ENCODE assay signal across 14 cellular contexts in the genomic region with DNA sequence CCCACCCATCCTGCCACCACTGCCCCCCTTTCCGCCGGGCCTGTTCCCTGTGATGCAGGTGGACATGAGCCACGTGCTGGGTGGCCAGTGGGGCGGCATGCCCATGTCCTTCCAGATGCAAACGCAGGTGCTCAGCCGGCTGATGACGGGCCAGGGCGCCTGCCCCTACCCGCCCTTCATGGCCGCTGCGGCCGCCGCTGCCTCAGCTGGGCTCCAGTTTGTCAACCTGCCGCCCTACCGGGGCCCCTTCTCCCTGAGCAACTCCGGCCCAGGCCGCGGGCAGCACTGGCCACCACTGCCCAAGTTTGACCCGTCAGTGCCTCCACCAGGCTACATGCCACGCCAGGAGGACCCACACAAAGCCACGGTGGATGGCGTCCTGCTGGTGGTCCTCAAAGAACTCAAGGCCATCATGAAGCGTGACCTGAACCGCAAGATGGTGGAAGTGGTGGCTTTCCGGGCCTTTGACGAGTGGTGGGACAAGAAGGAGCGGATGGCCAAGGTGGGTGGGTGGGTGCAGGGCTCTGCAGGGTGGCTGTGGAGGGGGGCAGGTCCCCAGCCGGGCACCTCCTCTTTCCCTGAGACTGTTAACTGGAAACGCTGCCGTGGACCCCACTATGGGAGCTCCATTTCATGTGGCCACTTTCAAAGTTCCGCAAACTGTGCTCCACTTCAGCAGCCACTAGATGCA. TPM values are rescaled to one million over a fixed set of nuclear protein-coding genes. Genes with fewer than 3 reads are reported as not detected.
DNase-seq lines count a peak whose midpoint lies in the region; ATAC-seq, FAIRE-seq and TF ChIP-seq lines count a peak whose summit lies in the region.
"Had no signal": no experiment of that assay in that cellular context is flagged by ENCODE, and none has a peak within 500 bp of the region (broad histone marks: within the 10 kb centered on the region; RNA-seq: fewer than 3 reads in every experiment).

No MANE protein-coding gene starts in this region.

- ATAC-seq in HepG2 (no peak), pancreas (no peak), HG02678 (IDR thresholded peaks at IDR 0.05; ENCODE audit: unreplicated experiment) (no peak), HG02870 (IDR thresholded peaks at IDR 0.05; ENCODE audit: unreplicated experiment) (no peak), HG03139 (IDR thresholded peaks at IDR 0.05; ENCODE audit: unreplicated experiment) (no peak)

- H2AFZ ChIP-seq in HepG2 (ENCODE audit: low read length), result no peak overlapping the region

- 0 out of 2 replicates have a peak, but pooled peaks cover 6% of the 10 kb centered on the region for H4K20me1 ChIP-seq in HepG2 (ENCODE audit: insufficient read depth, low read length)

- POLR2A ChIA-PET in RWPE1 (lab: Yijun Ruan, JAX; ENCODE audit: low non-redundant PET), result no interaction called here
- POLR2A ChIA-PET in HepG2 (lab: Yijun Ruan, JAX), result no interaction called here

- peak overlapping the region; percentile 99; the same call in 1 of the 2 replicates for H3K27ac ChIP-seq in RWPE1
- H3K27ac ChIP-seq in HepG2 (ENCODE audit: extremely low read length, insufficient read depth, low read length), result no peak overlapping the region
- no peak overlapping the region for H3K27ac ChIP-seq in pancreas

- no peak for TF ChIP-seq CTCF in BE2C (IDR thresholded peaks at IDR 0.05; ENCODE audit: low read depth, low read length)
- TF ChIP-seq CTCF in RWPE1 (conservative IDR thresholded peaks at IDR 0.05; ENCODE audit: low read depth), result no peak
- TF ChIP-seq CTCF in HepG2 (CRISPR knock-in tag; IDR thresholded peaks at IDR 0.05), result no peak
- TF ChIP-seq CTCF in pancreas (IDR thresholded peaks at IDR 0.05), result no peak

- DNase-seq in BE2C, result peak; percentile 12
- no peak for DNase-seq in RWPE1 (ENCODE audit: low spot score)
- DNase-seq in HepG2 (ENCODE audit: low spot score), result no peak
- peak; percentile 6 to 78 (median 36) for DNase-seq in pancreas
- no peak for DNase-seq in activated CD4-positive, alpha-beta T cell treated with anti-CD3 and anti-CD28 coated beads, Interleukin-2, amount 50 U/mL, for 1 hour
- DNase-seq: DMS79 treated with DMSO at 0.1 percent for 48 hours, HCEC 1CT, NCI-H1105 treated with DMSO at 0.1 percent for 48 hours, NCI-H1694 treated with DMSO at 0.1 percent for 48 hours had no signal

- WGBS in HepG2 (ENCODE audit: low lambda C conversion rate), result 98% methylated on average over 13 of the region's 31 CpGs
- 88 to 89% methylated on average over 29 to 31 of the region's 31 CpGs for WGBS in pancreas, 2 donors

- BruUV-seq in HepG2 (replicated peaks; lab: Mats Ljungman, UMichigan), result no TSS peak

- H3K9me3 ChIP-seq in BE2C, result no peaks in the 10 kb centered on the region
- no peaks in the 10 kb centered on the region for H3K9me3 ChIP-seq in HepG2 (ENCODE audit: low read length)
- no peaks in the 10 kb centered on the region for H3K9me3 ChIP-seq in pancreas

- peaks cover 31% of the 10 kb centered on the region for H3K79me2 ChIP-seq in HepG2 (ENCODE audit: insufficient read depth, low read length)

- intact Hi-C loops in HepG2 (cut with micrococcal nuclease; ENCODE audit: unreplicated experiment) (no loop called here), pancreas (cut with DNase I) (no loop called here)

- in situ Hi-C loops in HepG2 (cut with HindIII; ENCODE audit: extremely low pct_ligation_motif_present, low pct_unique_long_range_greater_than_20kb), result no loop called here

- CTCF ChIA-PET in RWPE1 (lab: Yijun Ruan, JAX) (interaction anchor here (0.6 to 0.9 kb wide), 3 partner anchors 19 to 65 kb away, joined by 3 to 4 read pairs (median 3); no protein-coding TSS in a partner anchor), HepG2 (lab: Yijun Ruan, JAX; ENCODE audit: low intra/inter-chr PET ratio, low total read pairs) (interaction anchor here (4.5 kb wide), 1 partner anchor 20 kb away, joined by 89 read pairs; the partner anchor contains the start of gene RHOF)

- H3K36me3 ChIP-seq in BE2C (peaks cover 74% of the 10 kb centered on the region), HepG2 (replicated peaks in 1 of 2; ENCODE audit: control insufficient read depth in 1 of 2, insufficient read depth in 2 of 2, low read length in 2 of 2) (peaks cover 23 to 48% of the 10 kb centered on the region in 2 experiments; a peak in 4 of 5 replicates), pancreas (peaks cover 12 to 56% (median 35%) of the 10 kb centered on the region in 3 donors)

- no peak for TF ChIP-seq RAD21 in HepG2 (CRISPR knock-in tag; IDR thresholded peaks at IDR 0.05)

- no peak overlapping the region for H3K4me3 ChIP-seq in BE2C (ENCODE audit: low read depth, low read length)
- H3K4me3 ChIP-seq in HepG2 (replicated peaks in 1 of 3; ENCODE audit: insufficient read depth in 1 of 3, low read depth in 2 of 3, low read length in 3 of 3), result no peak overlapping the region
- H3K4me3 ChIP-seq in pancreas, result no peak overlapping the region

- no peak overlapping the region for H3K9ac ChIP-seq in HepG2 (ENCODE audit: insufficient read depth, low read depth, low read length)

- TF ChIP-seq POLR2A in HepG2 (IDR thresholded peaks at IDR 0.05; ENCODE audit: insufficient read depth in 1 of 2, low read depth in 2 of 2, low read length in 2 of 2), result no peak

- H3K27me3 ChIP-seq in BE2C, result no peaks in the 10 kb centered on the region
- no peaks in the 10 kb centered on the region for H3K27me3 ChIP-seq in HepG2 (ENCODE audit: control insufficient read depth in 1 of 2, insufficient read depth in 2 of 2, low read length in 2 of 2)
- no peaks in the 10 kb centered on the region for H3K27me3 ChIP-seq in pancreas

- TF ChIP-seq EP300 in HepG2 (IDR thresholded peaks at IDR 0.05; ENCODE audit: low read depth in 2 of 2, low read length in 2 of 2) (no peak), HepG2 (CRISPR knock-in tag; IDR thresholded peaks at IDR 0.05; ENCODE audit: borderline replicate concordance) (no peak)

- FAIRE-seq in HepG2 (lab: Jason Lieb, UNC), result no peak
- no peak for FAIRE-seq in pancreas (lab: Jason Lieb, UNC)

- H3K4me2 ChIP-seq in HepG2 (ENCODE audit: low read depth, low read length), result no peak overlapping the region

- H3K4me1 ChIP-seq in BE2C, result peaks cover 6% of the 10 kb centered on the region; the same call in 1 of the 2 replicates
- H3K4me1 ChIP-seq in HepG2 (ENCODE audit: insufficient read depth, low read length), result peaks cover 28% of the 10 kb centered on the region
- H3K4me1 ChIP-seq in pancreas, result peaks cover 0 to 28% (median 8%) of the 10 kb centered on the region in 3 donors

RNA-seq across cellular contexts. Expression of gene SETD1B, which starts 10.8 kb away (rescaled TPM):
- polyA plus RNA-seq in BE2C (2012; ENCODE audit: insufficient read depth, insufficient read length, low read depth), result 31.1 TPM
- total RNA-seq in HepG2 (2016; rRNA removed; fragmentation: Illumina TruSeq; extraction: Trizol), result 1.4 and 1.8 TPM in 2 replicates
- total RNA-seq in HepG2 (2016; cell fraction: cytosol; rRNA removed; fragmentation: Illumina TruSeq; extraction: Trizol; ENCODE audit: low read depth), result 0.40 and 0.44 TPM in 2 replicates
- total RNA-seq in HepG2 (2016; cell fraction: insoluble cytoplasmic fraction; rRNA removed; fragmentation: Illumina TruSeq; extraction: Trizol), result 1.3 TPM in 2 replicates
- total RNA-seq in HepG2 (2016; cell fraction: membrane; rRNA removed; fragmentation: Illumina TruSeq; extraction: Trizol), result 1.3 and 1.4 TPM in 2 replicates
- 2.7 and 3.3 TPM in 2 replicates for total RNA-seq in HepG2 (2016; cell fraction: nucleus; rRNA removed; fragmentation: Illumina TruSeq; extraction: Trizol)
- 1.1 and 1.3 TPM in 2 replicates for polyA plus RNA-seq in HepG2 (2011; rRNA removed)
- 0.43 and 0.51 TPM in 2 replicates for polyA plus RNA-seq in HepG2 (2011; cell fraction: cytosol; rRNA removed)
- 9.3 TPM in 2 replicates for polyA plus RNA-seq in HepG2 (2011; cell fraction: nucleus; rRNA removed)
- polyA plus RNA-seq in HepG2 (2012), result 4.2 and 6.2 TPM in 2 replicates
- 0.32 and 0.34 TPM in 2 replicates for polyA plus RNA-seq in HepG2 (2016; cell fraction: cytosol; fragmentation: Illumina TruSeq; extraction: Trizol; ENCODE audit: low read depth)
- polyA plus RNA-seq in HepG2 (2016; cell fraction: insoluble cytoplasmic fraction; fragmentation: Illumina TruSeq; extraction: Trizol; ENCODE audit: low read depth), result 2.6 and 3.8 TPM in 2 replicates
- 0.70 and 0.76 TPM in 2 replicates for polyA plus RNA-seq in HepG2 (2016; cell fraction: membrane; fragmentation: Illumina TruSeq; extraction: Trizol; ENCODE audit: low read depth)
- 16.0 and 18.9 TPM in 2 replicates for polyA plus RNA-seq in HepG2 (2016; cell fraction: nucleus; fragmentation: Illumina TruSeq; extraction: Trizol; ENCODE audit: insufficient read depth, low read depth)
- 2.1 and 4.2 TPM in 2 replicates for polyA minus RNA-seq in HepG2 (2011; rRNA and poly(A)+ RNA removed; ENCODE audit: low replicate concordance)
- 1.8 and 2.5 TPM in 2 replicates for polyA minus RNA-seq in HepG2 (2011; cell fraction: cytosol; rRNA and poly(A)+ RNA removed)
- 3.6 and 4.4 TPM in 2 replicates for polyA minus RNA-seq in HepG2 (2011; cell fraction: nucleus; rRNA and poly(A)+ RNA removed)
- total RNA-seq in pancreas, result 10 to 100 TPM; 10.5 to 16.3 (median 12.2) TPM
- polyA plus RNA-seq in pancreas, result 10 to 100 TPM in 1 of 2 donors, 1 to 10 TPM in 1; 9.2 to 18.5 TPM

RNA-seq across cellular contexts. Expression of gene RHOF, which starts 21.1 kb away (rescaled TPM):
- 7.0 TPM for polyA plus RNA-seq in BE2C (2012; ENCODE audit: insufficient read depth, insufficient read length, low read depth)
- total RNA-seq in HepG2 (2016; rRNA removed; fragmentation: Illumina TruSeq; extraction: Trizol) (11.0 and 14.6 TPM in 2 replicates), pancreas (10 to 100 TPM in 1 of 6 donors, 1 to 10 TPM in 5; 3.6 to 12.6 (median 4.9) TPM)
- total RNA-seq in HepG2 (2016; cell fraction: cytosol; rRNA removed; fragmentation: Illumina TruSeq; extraction: Trizol; ENCODE audit: low read depth), result 10.8 and 12.5 TPM in 2 replicates
- total RNA-seq in HepG2 (2016; cell fraction: insoluble cytoplasmic fraction; rRNA removed; fragmentation: Illumina TruSeq; extraction: Trizol), result 9.8 and 14.8 TPM in 2 replicates
- 18.2 and 24.9 TPM in 2 replicates for total RNA-seq in HepG2 (2016; cell fraction: membrane; rRNA removed; fragmentation: Illumina TruSeq; extraction: Trizol)
- 14.1 and 17.3 TPM in 2 replicates for total RNA-seq in HepG2 (2016; cell fraction: nucleus; rRNA removed; fragmentation: Illumina TruSeq; extraction: Trizol)
- polyA plus RNA-seq in HepG2 (2011; rRNA removed) (31.3 and 32.2 TPM in 2 replicates), pancreas (1 to 10 TPM; 2.8 to 5.6 TPM)
- polyA plus RNA-seq in HepG2 (2011; cell fraction: cytosol; rRNA removed), result 28.4 and 38.7 TPM in 2 replicates
- polyA plus RNA-seq in HepG2 (2011; cell fraction: nucleus; rRNA removed), result 37.5 and 40.2 TPM in 2 replicates
- polyA plus RNA-seq in HepG2 (2012), result 10.8 and 12.9 TPM in 2 replicates
- polyA plus RNA-seq in HepG2 (2016; cell fraction: cytosol; fragmentation: Illumina TruSeq; extraction: Trizol; ENCODE audit: low read depth), result 19.8 and 23.7 TPM in 2 replicates
- polyA plus RNA-seq in HepG2 (2016; cell fraction: insoluble cytoplasmic fraction; fragmentation: Illumina TruSeq; extraction: Trizol; ENCODE audit: low read depth), result 19.7 and 25.0 TPM in 2 replicates
- 27.0 and 27.4 TPM in 2 replicates for polyA plus RNA-seq in HepG2 (2016; cell fraction: membrane; fragmentation: Illumina TruSeq; extraction: Trizol; ENCODE audit: low read depth)
- polyA plus RNA-seq in HepG2 (2016; cell fraction: nucleus; fragmentation: Illumina TruSeq; extraction: Trizol; ENCODE audit: insufficient read depth, low read depth), result 24.9 and 31.1 TPM in 2 replicates
- polyA minus RNA-seq in HepG2 (2011; rRNA and poly(A)+ RNA removed; ENCODE audit: low replicate concordance), result 46.1 and 174 TPM in 2 replicates
- 32.2 and 38.9 TPM in 2 replicates for polyA minus RNA-seq in HepG2 (2011; cell fraction: cytosol; rRNA and poly(A)+ RNA removed)
- 32.4 and 35.6 TPM in 2 replicates for polyA minus RNA-seq in HepG2 (2011; cell fraction: nucleus; rRNA and poly(A)+ RNA removed)

RNA-seq across cellular contexts. Expression of gene HPD, which starts 44.1 kb away (rescaled TPM):
- not detected for polyA plus RNA-seq in BE2C (2012; ENCODE audit: insufficient read depth, insufficient read length, low read depth)
- total RNA-seq in HepG2 (2016; rRNA removed; fragmentation: Illumina TruSeq; extraction: Trizol), result 120 and 138 TPM in 2 replicates
- total RNA-seq in HepG2 (2016; cell fraction: cytosol; rRNA removed; fragmentation: Illumina TruSeq; extraction: Trizol; ENCODE audit: low read depth), result 101 and 114 TPM in 2 replicates
- total RNA-seq in HepG2 (2016; cell fraction: insoluble cytoplasmic fraction; rRNA removed; fragmentation: Illumina TruSeq; extraction: Trizol), result 120 and 121 TPM in 2 replicates
- 212 and 224 TPM in 2 replicates for total RNA-seq in HepG2 (2016; cell fraction: membrane; rRNA removed; fragmentation: Illumina TruSeq; extraction: Trizol)
- 62.9 and 70.7 TPM in 2 replicates for total RNA-seq in HepG2 (2016; cell fraction: nucleus; rRNA removed; fragmentation: Illumina TruSeq; extraction: Trizol)
- polyA plus RNA-seq in HepG2 (2011; rRNA removed), result 195 and 197 TPM in 2 replicates
- polyA plus RNA-seq in HepG2 (2011; cell fraction: cytosol; rRNA removed), result 257 and 265 TPM in 2 replicates
- polyA plus RNA-seq in HepG2 (2011; cell fraction: nucleus; rRNA removed), result 119 and 130 TPM in 2 replicates
- 157 and 186 TPM in 2 replicates for polyA plus RNA-seq in HepG2 (2012)
- polyA plus RNA-seq in HepG2 (2016; cell fraction: cytosol; fragmentation: Illumina TruSeq; extraction: Trizol; ENCODE audit: low read depth), result 191 and 212 TPM in 2 replicates
- 130 and 165 TPM in 2 replicates for polyA plus RNA-seq in HepG2 (2016; cell fraction: insoluble cytoplasmic fraction; fragmentation: Illumina TruSeq; extraction: Trizol; ENCODE audit: low read depth)
- 312 and 339 TPM in 2 replicates for polyA plus RNA-seq in HepG2 (2016; cell fraction: membrane; fragmentation: Illumina TruSeq; extraction: Trizol; ENCODE audit: low read depth)
- polyA plus RNA-seq in HepG2 (2016; cell fraction: nucleus; fragmentation: Illumina TruSeq; extraction: Trizol; ENCODE audit: insufficient read depth, low read depth), result 122 and 126 TPM in 2 replicates
- 5.0 and 114 TPM in 2 replicates for polyA minus RNA-seq in HepG2 (2011; rRNA and poly(A)+ RNA removed; ENCODE audit: low replicate concordance)
- 74.4 and 100 TPM in 2 replicates for polyA minus RNA-seq in HepG2 (2011; cell fraction: cytosol; rRNA and poly(A)+ RNA removed)
- 56.0 and 68.5 TPM in 2 replicates for polyA minus RNA-seq in HepG2 (2011; cell fraction: nucleus; rRNA and poly(A)+ RNA removed)
- 1 to 10 TPM in 5 of 6 donors, under 1 TPM in 1; 0.71 to 3.0 (median 1.9) TPM for total RNA-seq in pancreas
- 1 to 10 TPM; 2.8 to 3.9 TPM for polyA plus RNA-seq in pancreas
- total RNA-seq: A673, OCI-LY7 had no signal

Comparison
In these comparisons a context has a peak if more than half of its experiments do, and no peak if none do; other contexts are left out.
1. DNase-seq: peak in BE2C (single experiment) and pancreas (6 of 6); none in RWPE1 (single experiment), HepG2 (single experiment) and activated CD4-positive, alpha-beta T cell treated with anti-CD3 and anti-CD28 coated beads, Interleukin-2, amount 50 U/mL, for 1 hour (single experiment).
2. RNA of gene HPD, which starts 44.1 kb away (total RNA-seq): 62.9 to 224 TPM in HepG2; 0.71 to 3.0 TPM in pancreas; every median in the first group is over 10 times any median in the second.